ENCODE assay signal across 18 cellular contexts in the genomic region with DNA sequence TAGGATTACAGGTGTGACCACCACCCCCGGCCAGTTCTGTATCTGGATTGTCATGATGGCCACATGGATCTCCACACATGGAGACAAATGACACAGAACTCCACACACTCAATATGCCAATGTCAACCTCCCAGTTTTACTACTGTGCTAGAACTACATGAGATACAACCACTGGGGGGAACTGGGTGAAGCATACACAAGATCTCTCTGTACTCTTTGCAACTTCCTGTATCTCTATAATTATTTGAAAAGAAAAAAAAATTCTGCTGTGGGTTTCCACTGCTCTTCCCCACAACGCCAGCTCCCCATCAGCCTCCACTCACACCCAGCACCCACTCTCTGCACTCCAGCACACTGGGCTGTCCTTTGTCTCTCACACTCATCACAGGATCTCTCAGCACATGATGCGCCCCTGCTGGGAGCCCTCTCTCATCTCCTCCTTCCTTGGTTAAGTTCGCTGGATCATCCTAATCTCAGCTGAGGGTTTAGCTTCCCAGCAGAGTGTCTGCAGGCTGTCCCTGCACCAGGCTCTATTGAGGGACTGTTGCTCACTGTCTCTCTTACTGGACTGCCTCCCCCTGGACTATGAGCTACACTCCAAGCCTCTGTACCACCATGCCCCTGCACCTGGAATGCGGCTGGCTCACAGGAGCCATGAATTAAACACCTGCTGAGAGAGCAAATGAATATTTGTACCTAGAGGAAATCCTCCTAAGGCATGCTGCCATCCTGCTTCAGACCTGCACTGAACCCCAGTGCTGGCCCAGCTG. TPM values are rescaled to one million over a fixed set of nuclear protein-coding genes. Genes with fewer than 3 reads are reported as not detected.
A peak's percentile ranks its signal among the peaks of the same experiment; 100 is the strongest.
DNase-seq lines count a peak whose midpoint lies in the region; ATAC-seq and TF ChIP-seq lines count a peak whose summit lies in the region.
"Had no signal": no experiment of that assay in that cellular context is flagged by ENCODE, and none has a peak within 500 bp of the region (broad histone marks: within the 10 kb centered on the region; RNA-seq: fewer than 3 reads in every experiment).

No MANE protein-coding gene starts in this region.

- H3K27me3 Mint-ChIP-seq in T-helper 1 cell treated with Interleukin-12 subunit alpha and Interleukin-12 subunit beta and Interleukin-4 antibody, amounts not matched to agents 30 μg/mL and 1 μg/mL, for 36 hours (ENCODE audit: low read depth), result no peaks in the 10 kb centered on the region
- no peaks in the 10 kb centered on the region for H3K27me3 Mint-ChIP-seq in naive thymus-derived CD8-positive, alpha-beta T cell
- H3K27me3 Mint-ChIP-seq in Caco-2 (ENCODE audit: insufficient read depth, unreplicated experiment), result no peaks in the 10 kb centered on the region

- H3K36me3 Mint-ChIP-seq in T-helper 1 cell treated with Interleukin-12 subunit alpha and Interleukin-12 subunit beta and Interleukin-4 antibody, amounts not matched to agents 30 μg/mL and 1 μg/mL, for 36 hours (ENCODE audit: low read depth), result peaks cover 34% of the 10 kb centered on the region
- peaks cover 9 to 88% (median 11%) of the 10 kb centered on the region in 3 donors for H3K36me3 Mint-ChIP-seq in naive thymus-derived CD8-positive, alpha-beta T cell
- H3K36me3 Mint-ChIP-seq in Caco-2 (ENCODE audit: insufficient read depth, unreplicated experiment), result peaks cover 37% of the 10 kb centered on the region

- H3K4me1 Mint-ChIP-seq in T-helper 1 cell treated with Interleukin-12 subunit alpha and Interleukin-12 subunit beta and Interleukin-4 antibody, amounts not matched to agents 30 μg/mL and 1 μg/mL, for 36 hours (ENCODE audit: low read depth), result peaks cover 4% of the 10 kb centered on the region
- H3K4me1 Mint-ChIP-seq in naive thymus-derived CD8-positive, alpha-beta T cell, result peaks cover 17 to 22% (median 19%) of the 10 kb centered on the region in 4 donors
- H3K4me1 Mint-ChIP-seq in Caco-2 (ENCODE audit: low read depth, unreplicated experiment), result no peaks in the 10 kb centered on the region
- H3K4me1 Mint-ChIP-seq: neural crest cell had no signal

- H3K4me3 ChIP-seq in Panc1 (ENCODE audit: low read depth in 2 of 2, low read length in 2 of 2) (no peak overlapping the region), Caco-2 (ENCODE audit: low read depth, low read length) (no peak overlapping the region)
- H3K4me3 ChIP-seq: SJCRH30 had no signal

- TF ChIP-seq CTCF in Panc1 (IDR thresholded peaks at IDR 0.05), result no peak
- TF ChIP-seq CTCF in Caco-2 (IDR thresholded peaks at IDR 0.05; ENCODE audit: insufficient read depth in 1 of 2, low read depth in 1 of 2, low read length in 1 of 2, severe bottlenecking in 1 of 2, unreplicated experiment in 1 of 2), result no peak

- H3K4me1 ChIP-seq in Panc1 (ENCODE audit: control insufficient read depth, insufficient read depth, low read length), result no peaks in the 10 kb centered on the region
- H3K4me1 ChIP-seq in Caco-2, result no peaks in the 10 kb centered on the region
- H3K4me1 ChIP-seq: SJCRH30 had no signal

- ATAC-seq in Panc1 (0 out of 2 replicates have a peak, but pooled peaks have one; percentile 21), GM21619 (IDR thresholded peaks at IDR 0.05; ENCODE audit: unreplicated experiment) (no peak)
- peak; percentile 78 to 83 for ATAC-seq in naive thymus-derived CD8-positive, alpha-beta T cell
- ATAC-seq: activated CD4-positive, CD25-positive, alpha-beta regulatory T cell treated with anti-CD3 and anti-CD28 coated beads, Interleukin-2, amount 50 U/mL, for 24 hours had no signal

- H3K27ac ChIP-seq in Panc1 (ENCODE audit: low read length), result no peak overlapping the region
- H3K27ac ChIP-seq in caudate nucleus (ENCODE audit: low read depth, low read length), result peak overlapping the region; percentile 40
- H3K27ac ChIP-seq: SJCRH30 had no signal

- H3K36me3 ChIP-seq in Panc1 (ENCODE audit: control insufficient read depth, insufficient read depth, low read length) (peaks cover 11% of the 10 kb centered on the region), Caco-2 (ENCODE audit: control insufficient read depth, insufficient read depth, low read length) (peaks cover 3% of the 10 kb centered on the region)

- H3K27ac Mint-ChIP-seq in T-helper 1 cell treated with Interleukin-12 subunit alpha and Interleukin-12 subunit beta and Interleukin-4 antibody, amounts not matched to agents 30 μg/mL and 1 μg/mL, for 36 hours, result peak overlapping the region; percentile 10
- H3K27ac Mint-ChIP-seq in naive thymus-derived CD8-positive, alpha-beta T cell, result peak overlapping the region; percentile 64 to 95 (median 85)
- H3K27ac Mint-ChIP-seq in Caco-2 (ENCODE audit: unreplicated experiment), result no peak overlapping the region

- DNase-seq in T-helper 1 cell (no peak), Panc1 (ENCODE audit: low read depth, low spot score) (no peak), caudate nucleus (lab: John Stamatoyannopoulos, UW) (no peak), Caco-2 (no peak), NCI-H187 treated with DMSO at 0.1 percent for 48 hours (lab: John Stamatoyannopoulos, UW) (no peak)
- DNase-seq in naive thymus-derived CD8-positive, alpha-beta T cell, result peak in 2 of 10 donors; percentile 30 to 32
- DNase-seq: DMS153; hippocampal formation; kidney; mesendoderm; NCI-H1105; SJCRH30; stimulated activated CD4-positive, alpha-beta T cell treated with anti-CD3 and anti-CD28 coated beads, Interleukin-12 subunit alpha, Interleukin-12 subunit beta, amount 100 ng/mL, for 4 hours; T-helper 9 cell had no signal

- H3K9me3 ChIP-seq in Panc1 (ENCODE audit: control insufficient read depth, insufficient read depth, low read depth, low read length) (no peaks in the 10 kb centered on the region), Caco-2 (no peaks in the 10 kb centered on the region)
- H3K9me3 ChIP-seq: SJCRH30 had no signal

- CTCF ChIA-PET in Panc1 (lab: Charles Lee) (interaction anchor here (0.5 to 1.0 kb wide), 2 partner anchors 162 to 483 kb away, joined by 3 to 6 read pairs; no protein-coding TSS in a partner anchor), Caco-2 (lab: Charles Lee) (interaction anchor here (1.1 kb wide), 1 partner anchor 9 kb away, joined by 3 read pairs; no protein-coding TSS in a partner anchor)

- in situ Hi-C loops in Panc1 (cut with HindIII; ENCODE audit: low pct_unique_long_range_greater_than_20kb, low sequenced_read_pairs), result no loop called here

- no peaks in the 10 kb centered on the region for H3K9me3 Mint-ChIP-seq in T-helper 1 cell treated with Interleukin-12 subunit alpha and Interleukin-12 subunit beta and Interleukin-4 antibody, amounts not matched to agents 30 μg/mL and 1 μg/mL, for 36 hours
- no peaks in the 10 kb centered on the region for H3K9me3 Mint-ChIP-seq in naive thymus-derived CD8-positive, alpha-beta T cell
- no peaks in the 10 kb centered on the region for H3K9me3 Mint-ChIP-seq in Caco-2 (ENCODE audit: unreplicated experiment)
- H3K9me3 Mint-ChIP-seq: neural crest cell had no signal

- POLR2A ChIA-PET in Panc1 (lab: Charles Lee) (interaction anchor here (1.0 kb wide), 1 partner anchor 12 kb away, joined by 3 read pairs; no protein-coding TSS in a partner anchor), Caco-2 (lab: Charles Lee) (no interaction called here)
- POLR2A ChIA-PET in naive thymus-derived CD8-positive, alpha-beta T cell (lab: Charles Lee), result interaction anchor here (0.6 to 6.0 kb wide), 4 partner anchors 13 to 184 kb away, joined by 3 to 61 read pairs (median 3); a partner anchor contains a TSS

- H3K27me3 ChIP-seq in Panc1 (ENCODE audit: control insufficient read depth, insufficient read depth, low read length), result no peaks in the 10 kb centered on the region
- no peaks in the 10 kb centered on the region for H3K27me3 ChIP-seq in Caco-2 (replicated peaks; ENCODE audit: control insufficient read depth, insufficient read depth, low read length)
- H3K27me3 ChIP-seq: SJCRH30 had no signal

- no TSS peak for BruUV-seq in Panc1 (replicated peaks; lab: Mats Ljungman, UMichigan)
- no TSS peak for BruUV-seq in Caco-2 (replicated peaks; lab: Mats Ljungman, UMichigan)

- intact Hi-C loops in Panc1 (cut with micrococcal nuclease; ENCODE audit: unreplicated experiment), result no loop called here
- intact Hi-C loops in Caco-2 (cut with micrococcal nuclease; ENCODE audit: unreplicated experiment), result no loop called here

- no peak overlapping the region for H3K4me3 Mint-ChIP-seq in T-helper 1 cell treated with Interleukin-12 subunit alpha and Interleukin-12 subunit beta and Interleukin-4 antibody, amounts not matched to agents 30 μg/mL and 1 μg/mL, for 36 hours
- H3K4me3 Mint-ChIP-seq in naive thymus-derived CD8-positive, alpha-beta T cell, result peak overlapping the region in 9 of 10 donors; percentile 14 to 73 (median 42)
- H3K4me3 Mint-ChIP-seq in Caco-2 (ENCODE audit: unreplicated experiment), result no peak overlapping the region
- H3K4me3 Mint-ChIP-seq: neural crest cell had no signal

RNA-seq across cellular contexts. Expression of a gene that starts 10.7 kb away (rescaled TPM):
- total RNA-seq in Panc1 (2021; ENCODE audit: unreplicated experiment), result 27.7 TPM
- polyA plus RNA-seq in Panc1 (2012; ENCODE audit: insufficient read length), result 30.0 TPM
- 100 to 1,000 TPM; 122 to 130 TPM for total RNA-seq in naive thymus-derived CD8-positive, alpha-beta T cell
- polyA plus RNA-seq in naive thymus-derived CD8-positive, alpha-beta T cell, result 10 to 100 TPM; 15.7 to 43.1 (median 27.5) TPM
- 10.8 and 12.3 TPM in 2 replicates for total RNA-seq in Caco-2 (2022)

RNA-seq across cellular contexts. Expression of a gene that starts 28.6 kb away (rescaled TPM):
- total RNA-seq in Panc1 (2021; ENCODE audit: unreplicated experiment) (45.7 TPM), Caco-2 (2022) (35.6 and 37.6 TPM in 2 replicates)
- polyA plus RNA-seq in Panc1 (2012; ENCODE audit: insufficient read length), result 53.6 TPM
- total RNA-seq in naive thymus-derived CD8-positive, alpha-beta T cell, result 10 to 100 TPM; 47.1 to 47.2 TPM
- 100 to 1,000 TPM; 101 to 119 (median 107) TPM for polyA plus RNA-seq in naive thymus-derived CD8-positive, alpha-beta T cell

RNA-seq across cellular contexts. Expression of a gene that starts 51.4 kb away (rescaled TPM):
- total RNA-seq in Panc1 (2021; ENCODE audit: unreplicated experiment) (355 TPM), Caco-2 (2022) (229 and 266 TPM in 2 replicates)
- polyA plus RNA-seq in Panc1 (2012; ENCODE audit: insufficient read length), result 390 TPM
- 100 to 1,000 TPM; 403 to 421 TPM for total RNA-seq in naive thymus-derived CD8-positive, alpha-beta T cell
- polyA plus RNA-seq in naive thymus-derived CD8-positive, alpha-beta T cell, result 100 to 1,000 TPM; 843 to 960 (median 927) TPM

Comparison
In these comparisons a context has a peak if more than half of its experiments do, and no peak if none do; other contexts are left out.
1. H3K4me3 Mint-ChIP-seq: peak in naive thymus-derived CD8-positive, alpha-beta T cell (9 of 10); none in T-helper 1 cell treated with Interleukin-12 subunit alpha and Interleukin-12 subunit beta and Interleukin-4 antibody, amounts not matched to agents 30 μg/mL and 1 μg/mL, for 36 hours (single experiment) and Caco-2 (single experiment).